ENCODE assay signal across 4 cellular contexts in the genomic region with DNA sequence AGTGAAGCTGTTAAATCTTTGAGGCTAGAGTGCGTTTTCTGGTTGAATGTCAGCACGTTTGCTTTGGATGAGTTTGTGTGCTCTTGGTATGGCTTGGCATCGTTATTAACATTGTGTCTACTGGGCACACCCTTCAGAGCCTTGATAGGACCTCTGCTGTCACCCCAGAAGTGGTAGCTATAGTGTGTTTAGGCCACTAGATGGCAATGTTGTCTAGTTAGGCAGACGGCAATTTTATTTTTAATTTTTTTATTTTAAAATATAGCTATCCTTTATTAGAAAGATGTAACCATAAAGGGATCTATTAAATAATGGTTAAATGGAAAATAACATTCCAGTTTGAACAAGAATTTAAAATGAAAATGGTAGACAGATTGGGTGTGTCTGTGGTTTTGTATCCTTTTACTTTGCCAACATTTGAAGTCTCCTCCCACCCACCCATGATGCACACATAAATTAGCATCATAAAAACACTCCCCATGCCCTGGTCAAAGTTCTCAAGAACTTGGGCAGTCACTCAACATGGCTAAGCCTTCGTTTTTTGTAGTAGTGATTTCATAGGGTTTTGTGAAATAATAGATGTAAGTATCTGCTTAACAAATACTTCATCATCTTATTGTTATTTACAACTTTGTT.
TF ChIP-seq lines count a peak whose summit lies in the region.

No MANE protein-coding gene starts in this region.

TF ChIP-seq in SK-N-SH, 30 proteins besides CTCF, POLR2A, EP300 and RAD21:
- no peak for TF ChIP-seq CHD2 (IDR thresholded peaks at IDR 0.05; ENCODE audit: low read length, partially characterized antibody)
- TF ChIP-seq SMC3 (IDR thresholded peaks at IDR 0.05; ENCODE audit: low read depth, low read length), result peak; percentile 42; the same call in 1 of the 2 replicates

TF ChIP-seq in SK-N-SH treated with all-trans-retinoic acid at 6 μM for 48 hours, 23 proteins besides CTCF, POLR2A, EP300 and RAD21:
- no peak for TF ChIP-seq GLIS3 (CRISPR knock-in tag; IDR thresholded peaks at IDR 0.05)
- no peak for TF ChIP-seq TOX (CRISPR knock-in tag; IDR thresholded peaks at IDR 0.05; ENCODE audit: borderline replicate concordance)
- TF ChIP-seq ISL1 (CRISPR knock-in tag; IDR thresholded peaks at IDR 0.05), result no peak
- no peak for TF ChIP-seq PPARA (CRISPR knock-in tag; IDR thresholded peaks at IDR 0.05; ENCODE audit: borderline replicate concordance)
- TF ChIP-seq ZNF8 (CRISPR knock-in tag; IDR thresholded peaks at IDR 0.05), result no peak
- TF ChIP-seq, protein P1, sequence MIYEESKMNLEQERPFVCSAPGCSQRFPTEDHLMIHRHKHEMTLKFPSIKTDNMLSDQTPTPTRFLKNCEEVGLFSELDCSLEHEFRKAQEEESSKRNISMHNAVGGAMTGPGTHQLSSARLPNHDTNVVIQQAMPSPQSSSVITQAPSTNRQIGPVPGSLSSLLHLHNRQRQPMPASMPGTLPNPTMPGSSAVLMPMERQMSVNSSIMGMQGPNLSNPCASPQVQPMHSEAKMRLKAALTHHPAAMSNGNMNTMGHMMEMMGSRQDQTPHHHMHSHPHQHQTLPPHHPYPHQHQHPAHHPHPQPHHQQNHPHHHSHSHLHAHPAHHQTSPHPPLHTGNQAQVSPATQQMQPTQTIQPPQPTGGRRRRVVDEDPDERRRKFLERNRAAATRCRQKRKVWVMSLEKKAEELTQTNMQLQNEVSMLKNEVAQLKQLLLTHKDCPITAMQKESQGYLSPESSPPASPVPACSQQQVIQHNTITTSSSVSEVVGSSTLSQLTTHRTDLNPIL (CRISPR knock-in tag; IDR thresholded peaks at IDR 0.05; ENCODE audit: low read depth), result no peak
- no peak for TF ChIP-seq ZFP30 (CRISPR knock-in tag; IDR thresholded peaks at IDR 0.05)
- TF ChIP-seq, protein P2, sequence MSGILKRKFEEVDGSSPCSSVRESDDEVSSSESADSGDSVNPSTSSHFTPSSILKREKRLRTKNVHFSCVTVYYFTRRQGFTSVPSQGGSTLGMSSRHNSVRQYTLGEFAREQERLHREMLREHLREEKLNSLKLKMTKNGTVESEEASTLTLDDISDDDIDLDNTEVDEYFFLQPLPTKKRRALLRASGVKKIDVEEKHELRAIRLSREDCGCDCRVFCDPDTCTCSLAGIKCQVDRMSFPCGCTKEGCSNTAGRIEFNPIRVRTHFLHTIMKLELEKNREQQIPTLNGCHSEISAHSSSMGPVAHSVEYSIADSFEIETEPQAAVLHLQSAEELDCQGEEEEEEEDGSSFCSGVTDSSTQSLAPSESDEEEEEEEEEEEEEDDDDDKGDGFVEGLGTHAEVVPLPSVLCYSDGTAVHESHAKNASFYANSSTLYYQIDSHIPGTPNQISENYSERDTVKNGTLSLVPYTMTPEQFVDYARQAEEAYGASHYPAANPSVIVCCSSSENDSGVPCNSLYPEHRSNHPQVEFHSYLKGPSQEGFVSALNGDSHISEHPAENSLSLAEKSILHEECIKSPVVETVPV (CRISPR knock-in tag; IDR thresholded peaks at IDR 0.05), result no peak
- no peak for TF ChIP-seq SNAI2 (CRISPR knock-in tag; IDR thresholded peaks at IDR 0.05)
- TF ChIP-seq ZNF565 (CRISPR knock-in tag; conservative IDR thresholded peaks at IDR 0.05; ENCODE audit: low read depth), result no peak

TF ChIP-seq in IMR-90, 13 proteins besides CTCF, POLR2A, EP300 and RAD21:
- TF ChIP-seq NFE2L2 (IDR thresholded peaks at IDR 0.05; ENCODE audit: low read depth, low read length), result no peak
- TF ChIP-seq, protein P3, sequence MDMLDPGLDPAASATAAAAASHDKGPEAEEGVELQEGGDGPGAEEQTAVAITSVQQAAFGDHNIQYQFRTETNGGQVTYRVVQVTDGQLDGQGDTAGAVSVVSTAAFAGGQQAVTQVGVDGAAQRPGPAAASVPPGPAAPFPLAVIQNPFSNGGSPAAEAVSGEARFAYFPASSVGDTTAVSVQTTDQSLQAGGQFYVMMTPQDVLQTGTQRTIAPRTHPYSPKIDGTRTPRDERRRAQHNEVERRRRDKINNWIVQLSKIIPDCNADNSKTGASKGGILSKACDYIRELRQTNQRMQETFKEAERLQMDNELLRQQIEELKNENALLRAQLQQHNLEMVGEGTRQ (IDR thresholded peaks at IDR 0.05; ENCODE audit: low read depth, low read length), result no peak
- no peak for TF ChIP-seq MXI1 (IDR thresholded peaks at IDR 0.05; ENCODE audit: borderline replicate concordance, low read depth, low read length)
- no peak for TF ChIP-seq SMC3 (IDR thresholded peaks at IDR 0.05; ENCODE audit: low read depth, low read length)
- no peak for TF ChIP-seq FOS (IDR thresholded peaks at IDR 0.05; ENCODE audit: low read depth, low read length)
- TF ChIP-seq RCOR1 (IDR thresholded peaks at IDR 0.05; ENCODE audit: insufficient replicate concordance, low read length), result no peak
- no peak for TF ChIP-seq RFX5 (IDR thresholded peaks at IDR 0.05; ENCODE audit: low read depth, low read length)

TF ChIP-seq in HepG2, 621 proteins besides CTCF, POLR2A, EP300 and RAD21:
- TF ChIP-seq ZIK1 (CRISPR knock-in tag; IDR thresholded peaks at IDR 0.05; ENCODE audit: borderline replicate concordance, low read depth), result no peak
- TF ChIP-seq SMC3 (IDR thresholded peaks at IDR 0.05; ENCODE audit: low read length), result 0 out of 2 replicates have a peak, but pooled peaks have one; percentile 21
- TF ChIP-seq STAG1 (CRISPR knock-in tag; IDR thresholded peaks at IDR 0.05), result peak; percentile 52
